9 cellular contexts compared by ENCODE assay signal in genomic region chr6:45714795-45715507, GRCh38.
A peak's percentile ranks its signal among the peaks of the same experiment; 100 is the strongest.
DNase-seq lines count a peak whose midpoint lies in the region; ATAC-seq and TF ChIP-seq lines count a peak whose summit lies in the region.
"Had no signal": no experiment of that assay in that cellular context is flagged by ENCODE, and none has a peak within 500 bp of the region (broad histone marks: within the 10 kb centered on the region; RNA-seq: fewer than 3 reads in every experiment).

No MANE protein-coding gene starts in this region.

- TF ChIP-seq CTCF in thyroid gland (IDR thresholded peaks at IDR 0.05) = peak; percentile 40 to 88 (median 76)

- no peaks in the 10 kb centered on the region for H3K36me3 Mint-ChIP-seq in activated CD4-positive, alpha-beta T cell treated with anti-CD3 and anti-CD28 coated beads, Interleukin-2, amount 10 ng/mL, durations not matched to agents 24 days and 14 days (ENCODE audit: low read depth)

- H3K9me3 ChIP-seq in effector memory CD4-positive, alpha-beta T cell (ENCODE audit: control insufficient read depth, low read length) = no peaks in the 10 kb centered on the region
- H3K9me3 ChIP-seq in thyroid gland = no peaks in the 10 kb centered on the region
- H3K9me3 ChIP-seq: neutrophil had no signal

- TF ChIP-seq POLR2A in thyroid gland (IDR thresholded peaks at IDR 0.05) = no peak

- H3K36me3 ChIP-seq in effector memory CD4-positive, alpha-beta T cell (ENCODE audit: control insufficient read depth, insufficient read depth, low read length) = no peaks in the 10 kb centered on the region
- no peaks in the 10 kb centered on the region for H3K36me3 ChIP-seq in thyroid gland
- H3K36me3 ChIP-seq: neutrophil had no signal

- H3K27ac ChIP-seq in effector memory CD4-positive, alpha-beta T cell (ENCODE audit: insufficient read depth, low read length, poor library complexity, severe bottlenecking) = no peak overlapping the region
- no peak overlapping the region for H3K27ac ChIP-seq in thyroid gland
- H3K27ac ChIP-seq: neutrophil had no signal

- peak overlapping the region; percentile 50 for H3K4me3 Mint-ChIP-seq in activated CD4-positive, alpha-beta T cell treated with anti-CD3 and anti-CD28 coated beads, Interleukin-2, amount 10 ng/mL, durations not matched to agents 24 days and 14 days

- no peaks in the 10 kb centered on the region for H3K9me3 Mint-ChIP-seq in activated CD4-positive, alpha-beta T cell treated with anti-CD3 and anti-CD28 coated beads, Interleukin-2, amount 10 ng/mL, durations not matched to agents 24 days and 14 days

- no peaks in the 10 kb centered on the region for H3K4me1 ChIP-seq in effector memory CD4-positive, alpha-beta T cell (ENCODE audit: control insufficient read depth, insufficient read depth, low read length, poor library complexity, severe bottlenecking)
- no peaks in the 10 kb centered on the region for H3K4me1 ChIP-seq in thyroid gland

- peaks cover 53% of the 10 kb centered on the region for H3K4me1 Mint-ChIP-seq in activated CD4-positive, alpha-beta T cell treated with anti-CD3 and anti-CD28 coated beads, Interleukin-2, amount 10 ng/mL, durations not matched to agents 24 days and 14 days

- H3K27me3 Mint-ChIP-seq in activated CD4-positive, alpha-beta T cell treated with anti-CD3 and anti-CD28 coated beads, Interleukin-2, amount 10 ng/mL, durations not matched to agents 24 days and 14 days = peaks cover 3% of the 10 kb centered on the region

- DNase-seq in NCI-H2107 treated with DMSO at 0.1 percent for 48 hours (lab: John Stamatoyannopoulos, UW; ENCODE audit: unreplicated experiment) (peak; percentile 3), NCI-H2107 (lab: John Stamatoyannopoulos, UW) (no peak), NCI-H510A treated with DMSO at 0.1 percent for 48 hours (lab: John Stamatoyannopoulos, UW) (peak; percentile 87), medulla oblongata (ENCODE audit: extremely low spot score) (peak; percentile 96), thyroid gland (peak; percentile 49 to 52)
- peak; percentile 88 for DNase-seq in activated CD4-positive, alpha-beta T cell treated with anti-CD3 and anti-CD28 coated beads, Interleukin-2, amount 10 ng/mL, durations not matched to agents 24 days and 14 days
- peak; percentile 10 to 34 (median 15) for DNase-seq in effector memory CD4-positive, alpha-beta T cell

- ATAC-seq in HG03066 (IDR thresholded peaks at IDR 0.05; ENCODE audit: low read depth, unreplicated experiment) = peak; percentile 35

- intact Hi-C loops in activated CD4-positive, alpha-beta T cell treated with anti-CD3 and anti-CD28 coated beads, Interleukin-2, amount 10 ng/mL, durations not matched to agents 24 days and 14 days (cut with micrococcal nuclease) = loop anchor here (1.0 to 10.0 kb wide), 10 partner anchors 22 to 1123 kb away; partner anchors contain the start of gene CLIC5
- intact Hi-C loops in thyroid gland (cut with DNase I) = loop anchor here (5.0 to 10.0 kb wide), 3 partner anchors 290 to 1240 kb away; no protein-coding TSS in a partner anchor

- no peaks in the 10 kb centered on the region for H3K27me3 ChIP-seq in effector memory CD4-positive, alpha-beta T cell (replicated peaks; ENCODE audit: control insufficient read depth, insufficient read depth, low read length, poor library complexity, severe bottlenecking)
- H3K27me3 ChIP-seq in thyroid gland = no peaks in the 10 kb centered on the region
- H3K27me3 ChIP-seq: neutrophil had no signal

- H3K27ac Mint-ChIP-seq in activated CD4-positive, alpha-beta T cell treated with anti-CD3 and anti-CD28 coated beads, Interleukin-2, amount 10 ng/mL, durations not matched to agents 24 days and 14 days = peak overlapping the region; percentile 89

- no peak overlapping the region for H3K4me3 ChIP-seq in effector memory CD4-positive, alpha-beta T cell (ENCODE audit: insufficient read depth, low read depth, low read length, poor library complexity, severe bottlenecking)
- H3K4me3 ChIP-seq in thyroid gland (replicated peaks in 1 of 3) = no peak overlapping the region

- WGBS in thyroid gland, 2 donors = 17 to 18% methylated on average over 6 of the region's 6 CpGs
